In genomic region chr22:22992474-22992873, GRCh38 we compare ENCODE assay signal across 34 cellular contexts.
"Had no signal": no experiment of that assay in that cellular context is flagged by ENCODE, and none has a peak within 500 bp of the region (broad histone marks: within the 10 kb centered on the region; RNA-seq: fewer than 3 reads in every experiment).

No MANE protein-coding gene starts in this region.

- H3K4me2 ChIP-seq: KMS-11 had no signal

- H3K9ac ChIP-seq: KMS-11 had no signal

- H3K4me3 ChIP-seq: MG63 had no signal

- H3K36me3 ChIP-seq: MG63 had no signal

- H3K27ac ChIP-seq: KMS-11 had no signal

- DNase-seq: Karpas-422, Kasumi-1, MG63, MM.1S, MV-4-11, NCI-H1048, NCI-H1092, NCI-H1092 treated with DMSO at 0.1 percent for 48 hours, NCI-H1105, NCI-H1105 treated with DMSO at 0.1 percent for 48 hours, NCI-H1417, NCI-H1417 treated with DMSO at 0.1 percent for 48 hours, NCI-H1436, NCI-H1436 treated with DMSO at 0.1 percent for 48 hours, NCI-H146, NCI-H1694, NCI-H1694 treated with DMSO at 0.1 percent for 48 hours, NCI-H187, NCI-H187 treated with DMSO at 0.1 percent for 48 hours, NCI-H1930, NCI-H2029, NCI-H2029 treated with DMSO at 0.1 percent for 48 hours, NCI-H2081, NCI-H2081 treated with DMSO at 0.1 percent for 48 hours, NCI-H2107, NCI-H2171, NCI-H2171 treated with DMSO at 0.1 percent for 48 hours, NCI-H2227 treated with DMSO at 0.1 percent for 48 hours, NCI-H226, NCI-H345, NCI-H446, NCI-H446 treated with DMSO at 0.1 percent for 48 hours, NCI-H510A had no signal

- H3K27me3 ChIP-seq: MG63 had no signal
